Comparison of ENCODE assay signal across 1 cellular context in genomic region chr11:62671272-62671603, GRCh38.
TF ChIP-seq lines count a peak whose summit lies in the region.

No MANE protein-coding gene starts in this region.

TF ChIP-seq in GM12878, 131 proteins besides CTCF, POLR2A, EP300 and RAD21:
- TF ChIP-seq ZBED1 (IDR thresholded peaks at IDR 0.05; ENCODE audit: borderline replicate concordance) (no peak), TAF1 (IDR thresholded peaks at IDR 0.05; ENCODE audit: borderline replicate concordance, low read depth, low read length) (no peak), NR2C2 (IDR thresholded peaks at IDR 0.05; ENCODE audit: borderline replicate concordance, control insufficient read depth, insufficient read length, low read depth) (no peak), FOS (IDR thresholded peaks at IDR 0.05; ENCODE audit: borderline replicate concordance, extremely low read depth, insufficient read length) (no peak), TCF7 (IDR thresholded peaks at IDR 0.05; ENCODE audit: borderline replicate concordance) (no peak), ZBTB4 (CRISPR knock-in tag; IDR thresholded peaks at IDR 0.05) (no peak), SUPT20H (IDR thresholded peaks at IDR 0.05; ENCODE audit: borderline replicate concordance, control insufficient read depth, low read depth, low read length) (no peak), PKNOX1 (IDR thresholded peaks at IDR 0.05) (no peak), CHD1 (IDR thresholded peaks at IDR 0.05; ENCODE audit: low read depth, low read length) (no peak), ZNF687 (IDR thresholded peaks at IDR 0.05) (no peak), ASH2L (IDR thresholded peaks at IDR 0.05; ENCODE audit: borderline replicate concordance, low read depth) (no peak), ESRRA (IDR thresholded peaks at IDR 0.05; ENCODE audit: low read length) (no peak), TARDBP (IDR thresholded peaks at IDR 0.05; ENCODE audit: borderline replicate concordance) (no peak)
TF ChIP-seq in GM12878: peak in this region for 0.
